Comparison of ENCODE assay signal across 8 cellular contexts in the genomic region with DNA sequence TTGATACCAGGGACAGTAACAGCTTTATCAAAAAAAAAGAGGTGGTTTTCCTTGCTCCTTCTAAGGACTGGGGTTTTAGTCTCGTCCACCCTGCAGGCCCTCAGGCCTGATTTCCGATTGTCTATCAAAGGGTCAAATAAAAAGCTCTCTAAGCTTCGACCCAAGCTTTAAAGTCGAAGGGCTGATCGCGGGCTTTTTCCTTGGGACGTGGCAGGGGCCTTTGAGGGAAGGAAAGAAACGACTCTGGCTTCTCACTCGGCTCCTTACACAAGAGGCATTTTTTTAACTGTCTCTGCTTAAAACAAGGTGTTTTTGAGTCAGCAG. TPM values are rescaled to one million over a fixed set of nuclear protein-coding genes. Genes with fewer than 3 reads are reported as not detected.
DNase-seq lines count a peak whose midpoint lies in the region; ATAC-seq, FAIRE-seq and TF ChIP-seq lines count a peak whose summit lies in the region.

No MANE protein-coding gene starts in this region.

- no peaks in the 10 kb centered on the region for H3K9me3 ChIP-seq in A549
- H3K9me3 ChIP-seq in HCT116 (ENCODE audit: control insufficient read depth in 1 of 2, insufficient read depth in 1 of 2, low read depth in 1 of 2, low read length in 2 of 2), result no peaks in the 10 kb centered on the region
- no peaks in the 10 kb centered on the region for H3K9me3 ChIP-seq in body of pancreas
- no peaks in the 10 kb centered on the region for H3K9me3 ChIP-seq in mononuclear cell (ENCODE audit: low read depth, low read length)

- H3K4me1 ChIP-seq in A549 (peaks cover 4% of the 10 kb centered on the region; the same call in 1 of the 3 replicates), HCT116 (ENCODE audit: control insufficient read depth in 1 of 2, insufficient read depth in 2 of 2, low read length in 2 of 2) (peaks cover 3 to 19% of the 10 kb centered on the region in 2 experiments; a peak in 3 of 4 replicates), body of pancreas (peaks cover 29% of the 10 kb centered on the region), mononuclear cell (ENCODE audit: insufficient read depth, low read length) (peaks cover 22% of the 10 kb centered on the region)

- TF ChIP-seq POLR2A in A549 (IDR thresholded peaks at IDR 0.05; ENCODE audit: low read length), result no peak
- TF ChIP-seq POLR2A in HCT116 (IDR thresholded peaks at IDR 0.05; ENCODE audit: borderline replicate concordance, extremely low read depth, insufficient read depth, insufficient read length), result no peak
- TF ChIP-seq POLR2A in body of pancreas (IDR thresholded peaks at IDR 0.05), result no peak

- H3K9ac ChIP-seq in HCT116 (ENCODE audit: low read length), result peak overlapping the region; percentile 70; the same call in 1 of the 2 replicates

- CTCF ChIA-PET in A549 (lab: Yijun Ruan, JAX) (interaction anchor here (1.0 kb wide), 2 partner anchors 11 to 132 kb away, joined by 3 to 4 read pairs; no protein-coding TSS in a partner anchor), HCT116 (lab: Charles Lee) (no interaction called here)

- peak overlapping the region; percentile 78 for H3K4me2 ChIP-seq in A549
- peak overlapping the region; percentile 89 for H3K4me2 ChIP-seq in HCT116 (ENCODE audit: low read length)

- TF ChIP-seq RAD21 in A549 (conservative IDR thresholded peaks at IDR 0.05 in 1 of 2, IDR thresholded peaks at IDR 0.05 in 1 of 2), result no peak
- 0 out of 2 replicates have a peak, but pooled peaks have one; percentile 5 for TF ChIP-seq RAD21 in HCT116 (IDR thresholded peaks at IDR 0.05; ENCODE audit: low read depth)

- peak; percentile 9 to 10; a peak in 4 of 6 replicates for ATAC-seq in A549
- peak; percentile 1 for ATAC-seq in HCT116
- ATAC-seq in body of pancreas, result peak; percentile 1
- ATAC-seq in HG02678 (IDR thresholded peaks at IDR 0.05; ENCODE audit: unreplicated experiment), result no peak
- no peak for ATAC-seq in HG03565 (IDR thresholded peaks at IDR 0.05; ENCODE audit: unreplicated experiment)

- TF ChIP-seq EP300 in A549 (IDR thresholded peaks at IDR 0.05), result no peak

- DNase-seq in A549 (ENCODE audit: low read depth in 1 of 2, low spot score in 1 of 2), result no peak
- no peak for DNase-seq in HCT116 (ENCODE audit: low read depth, low spot score)
- no peak for DNase-seq in body of pancreas
- DNase-seq in NCI-H1436 treated with DMSO at 0.1 percent for 48 hours (lab: John Stamatoyannopoulos, UW), result no peak
- DNase-seq in GF-D8 (lab: John Stamatoyannopoulos, UW), result no peak

- H3K79me2 ChIP-seq in HCT116 (ENCODE audit: insufficient read depth, low read length), result no peaks in the 10 kb centered on the region

- intact Hi-C loops in HCT116 (cut with micrococcal nuclease), result no loop called here
- intact Hi-C loops in body of pancreas (cut with DNase I), result no loop called here

- H4K20me1 ChIP-seq in HCT116 (ENCODE audit: insufficient read depth), result no peaks in the 10 kb centered on the region

- POLR2A ChIA-PET in A549 (lab: Yijun Ruan, JAX) (interaction anchor here (0.7 to 3.0 kb wide), 4 partner anchors 10 to 87 kb away, joined by 3 to 17 read pairs (median 6); partner anchors contain the start of gene YEATS2), HCT116 (lab: Charles Lee) (no interaction called here)

- H3K4me3 ChIP-seq in A549, result peak overlapping the region; percentile 91
- peak overlapping the region; percentile 84 for H3K4me3 ChIP-seq in HCT116 (replicated peaks in 1 of 2; ENCODE audit: low read depth in 1 of 2, low read length in 2 of 2)
- H3K4me3 ChIP-seq in body of pancreas, result peak overlapping the region; percentile 75 to 83
- peak overlapping the region; percentile 96 for H3K4me3 ChIP-seq in mononuclear cell (ENCODE audit: low read length)

- TF ChIP-seq CTCF in A549 (IDR thresholded peaks at IDR 0.05) (no peak), HCT116 (IDR thresholded peaks at IDR 0.05 in 2 of 3, conservative IDR thresholded peaks at IDR 0.05 in 1 of 3; ENCODE audit: borderline replicate concordance in 1 of 3, insufficient read depth in 1 of 3, low read depth in 2 of 3, low read length in 2 of 3) (no peak), body of pancreas (IDR thresholded peaks at IDR 0.05) (no peak)

- H3K27ac ChIP-seq in A549 (peak overlapping the region; percentile 48 to 85), HCT116 (ENCODE audit: low read depth, low read length) (no peak overlapping the region), body of pancreas (peak overlapping the region; percentile 94 to 99 (median 96))

- WGBS in A549 (ENCODE audit: missing lambda C conversion rate), result 5% methylated on average over 9 of the region's 9 CpGs
- 2 to 3% methylated on average over 9 of the region's 9 CpGs for WGBS in body of pancreas, 2 donors

- H3K36me3 ChIP-seq in HCT116 (ENCODE audit: control insufficient read depth in 1 of 2, insufficient read depth in 2 of 2, low read length in 2 of 2) (no peaks in the 10 kb centered on the region), body of pancreas (replicated peaks in 1 of 2; ENCODE audit: insufficient read depth in 1 of 2, low read depth in 2 of 2) (no peaks in the 10 kb centered on the region)

- H3K27me3 ChIP-seq in HCT116 (ENCODE audit: insufficient read depth, low read length) (no peaks in the 10 kb centered on the region), body of pancreas (no peaks in the 10 kb centered on the region), mononuclear cell (ENCODE audit: insufficient read depth, low read length) (no peaks in the 10 kb centered on the region)

- BruUV-seq in HCT116 (replicated peaks; lab: Mats Ljungman, UMichigan), result no TSS peak

- no peaks in the 10 kb centered on the region for H3K9me2 ChIP-seq in HCT116 (ENCODE audit: insufficient read depth)

- H2AFZ ChIP-seq in HCT116 (ENCODE audit: low read depth, low read length, poor library complexity, severe bottlenecking), result peak overlapping the region; percentile 97

- RAD21 ChIA-PET in HCT116 (lab: Charles Lee; ENCODE audit: low non-redundant PET in 1 of 2, low total read pairs in 2 of 2, uncharacterized antibody in 2 of 2, unreplicated experiment in 2 of 2), result no interaction called here

- no peak for FAIRE-seq in A549 (lab: Jason Lieb, UNC)

TF ChIP-seq in A549, 52 proteins besides CTCF, POLR2A, EP300 and RAD21 (continues in another document):
- TF ChIP-seq, protein P1, sequence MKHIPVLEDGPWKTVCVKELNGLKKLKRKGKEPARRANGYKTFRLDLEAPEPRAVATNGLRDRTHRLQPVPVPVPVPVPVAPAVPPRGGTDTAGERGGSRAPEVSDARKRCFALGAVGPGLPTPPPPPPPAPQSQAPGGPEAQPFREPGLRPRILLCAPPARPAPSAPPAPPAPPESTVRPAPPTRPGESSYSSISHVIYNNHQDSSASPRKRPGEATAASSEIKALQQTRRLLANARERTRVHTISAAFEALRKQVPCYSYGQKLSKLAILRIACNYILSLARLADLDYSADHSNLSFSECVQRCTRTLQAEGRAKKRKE (CRISPR knock-in tag; IDR thresholded peaks at IDR 0.05; ENCODE audit: low read depth), result no peak
- TF ChIP-seq POLR2AphosphoS2 (conservative IDR thresholded peaks at IDR 0.05; ENCODE audit: low read length), result no peak
- TF ChIP-seq BHLHE40 (IDR thresholded peaks at IDR 0.05; ENCODE audit: low read depth, low read length), result no peak
- TF ChIP-seq ESRRA (IDR thresholded peaks at IDR 0.05; ENCODE audit: borderline replicate concordance, low read length), result no peak
- no peak for TF ChIP-seq HEYL (CRISPR knock-in tag; IDR thresholded peaks at IDR 0.05)
- no peak for TF ChIP-seq KDM5A (IDR thresholded peaks at IDR 0.05)
- TF ChIP-seq FOSL2 (IDR thresholded peaks at IDR 0.05), result no peak
- TF ChIP-seq FOSL2 (CRISPR knock-in tag; IDR thresholded peaks at IDR 0.05), result no peak
- no peak for TF ChIP-seq FOXS1 (CRISPR knock-in tag; IDR thresholded peaks at IDR 0.05)
- no peak for TF ChIP-seq CBX8 (IDR thresholded peaks at IDR 0.05)
- no peak for TF ChIP-seq HDAC2 (IDR thresholded peaks at IDR 0.05)
- TF ChIP-seq TP53 (CRISPR knock-in tag; IDR thresholded peaks at IDR 0.05), result no peak
- TF ChIP-seq PHF8 (IDR thresholded peaks at IDR 0.05; ENCODE audit: borderline replicate concordance, low read depth), result peak; percentile 22; the same call in 1 of the 2 replicates
- TF ChIP-seq NR3C1 (IDR thresholded peaks at IDR 0.05), result no peak
- TF ChIP-seq EHF (CRISPR knock-in tag; IDR thresholded peaks at IDR 0.05), result no peak

TF ChIP-seq in HCT116, 20 proteins besides CTCF, POLR2A, EP300 and RAD21:
- TF ChIP-seq ZBTB33 (IDR thresholded peaks at IDR 0.05; ENCODE audit: extremely low read depth, insufficient replicate concordance, low read length), result no peak
- no peak for TF ChIP-seq ZNF274 (IDR thresholded peaks at IDR 0.05; ENCODE audit: low read depth, low read length)
- no peak for TF ChIP-seq ATF3 (IDR thresholded peaks at IDR 0.05)
- 0 out of 2 replicates have a peak, but pooled peaks have one; percentile 10 for TF ChIP-seq CBX3 (IDR thresholded peaks at IDR 0.05; ENCODE audit: low read depth)
TF ChIP-seq in HCT116: peak in this region for 1.

RNA-seq across cellular contexts. Expression of gene KLHL24, which starts 0.4 kb away (rescaled TPM):
- 10.9 and 11.9 TPM in 2 replicates for polyA plus RNA-seq in A549 (2011; rRNA removed)
- 1.3 and 2.1 TPM in 2 replicates for polyA plus RNA-seq in A549 (2012; cell fraction: cytosol; rRNA removed)
- 2.2 and 2.5 TPM in 2 replicates for polyA plus RNA-seq in A549 (2012; cell fraction: nucleus; rRNA removed)
- polyA plus RNA-seq in A549 (2017; fragmentation: RNase III; extraction: RNeasy Plus Mini Kit Qiagen cat#74134 plus additional on column Dnase treatment), result 2.7 to 4.0 TPM (median 3.6 TPM) in 3 replicates
- 11.9 and 17.9 TPM in 2 replicates for polyA minus RNA-seq in A549 (2011; rRNA and poly(A)+ RNA removed)
- total RNA-seq in HCT116 (2021; ENCODE audit: unreplicated experiment), result 21.0 TPM
- polyA plus RNA-seq in HCT116 (2012), result 7.1 and 8.5 TPM in 2 replicates
- 10 to 100 TPM; 22.7 to 46.2 TPM for total RNA-seq in body of pancreas
- total RNA-seq in mononuclear cell, result 242 TPM

Comparison
In these comparisons a context has a peak if more than half of its experiments do, and no peak if none do; other contexts are left out.
1. ATAC-seq: peak in A549 (2 of 2), HCT116 (single experiment) and body of pancreas (single experiment); none in HG02678 (single experiment) and HG03565 (single experiment).
2. Of the 6 proteins assayed by ChIP-seq in both A549 and HCT116: peak only in A549: none; only in HCT116: RAD21; in both: none; in neither: 5.
3. Peak in every context shown above with its lines, with median percentiles within 50 percentile points of each other: H3K4me3 ChIP-seq.